In genomic region chr10:75793848-75794247, GRCh38 we compare ENCODE assay signal across 29 cellular contexts.
"Had no signal": no experiment of that assay in that cellular context is flagged by ENCODE, and none has a peak within 500 bp of the region (broad histone marks: within the 10 kb centered on the region; RNA-seq: fewer than 3 reads in every experiment).

No MANE protein-coding gene starts in this region.

- H2AFZ ChIP-seq: hepatocyte had no signal

- H3K4me2 ChIP-seq: hepatocyte had no signal

- H3K4me3 Mint-ChIP-seq: dendritic cell treated with granulocyte-macrophage colony-stimulating factor and Interleukin-4, amounts not matched to agents 40 ng/mL and 50 ng/mL, for 4 days; effector memory CD8-positive, alpha-beta T cell; endodermal cell; immature natural killer cell; mesothelial cell of epicardium; naive B cell had no signal

- H3K27ac ChIP-seq: colonic mucosa, epithelial cell of prostate, esophagus squamous epithelium, gastroesophageal sphincter, heart left ventricle, hepatocyte, left lung, lower lobe of right lung had no signal

- H3K36me3 Mint-ChIP-seq: immature natural killer cell, naive B cell had no signal

- ATAC-seq: effector memory CD8-positive, alpha-beta T cell; esophagus mucosa; gastroesophageal sphincter; heart left ventricle; left colon; left lung; left ventricle myocardium superior; lower lobe of right lung; mucosa of descending colon had no signal

- H3K4me1 Mint-ChIP-seq: endodermal cell, immature natural killer cell, mesothelial cell of epicardium, naive B cell had no signal

- H3K27me3 ChIP-seq: colonic mucosa, esophagus squamous epithelium, gastroesophageal sphincter, heart left ventricle, hepatocyte, left lung had no signal

- H3K27me3 Mint-ChIP-seq: dendritic cell treated with granulocyte-macrophage colony-stimulating factor and Interleukin-4, amounts not matched to agents 40 ng/mL and 50 ng/mL, for 4 days; effector memory CD8-positive, alpha-beta T cell had no signal

- H3K9me3 ChIP-seq: colonic mucosa, mucosa of descending colon had no signal

- DNase-seq: colonic mucosa; cortex of kidney; effector CD8-positive, alpha-beta T cell; effector memory CD8-positive, alpha-beta T cell; endodermal cell; erythroblast; esophagus squamous epithelium; foreskin fibroblast; foreskin melanocyte; heart left ventricle; hypothalamus; immature natural killer cell; islet precursor cell; kidney; kidney glomerular epithelial cell; left colon; left lung; left ventricle myocardium superior; lower lobe of right lung; mesenchymal stem cell; mucosa of descending colon; naive B cell had no signal

- FAIRE-seq: endometrium, kidney had no signal

- H3K4me3 ChIP-seq: colonic mucosa, esophagus squamous epithelium, gastroesophageal sphincter, heart left ventricle, hepatocyte, left lung, lower lobe of right lung, mucosa of descending colon had no signal

- H3K4me1 ChIP-seq: colonic mucosa had no signal

- H3K79me2 ChIP-seq: hepatocyte had no signal

- H3K9me3 Mint-ChIP-seq: effector memory CD8-positive, alpha-beta T cell had no signal

- H3K36me3 ChIP-seq: colonic mucosa, esophagus squamous epithelium, gastroesophageal sphincter, heart left ventricle, left lung, lower lobe of right lung had no signal

- H3K27ac Mint-ChIP-seq: dendritic cell treated with granulocyte-macrophage colony-stimulating factor and Interleukin-4, amounts not matched to agents 40 ng/mL and 50 ng/mL, for 4 days; effector memory CD8-positive, alpha-beta T cell; endodermal cell; immature natural killer cell; mesothelial cell of epicardium; naive B cell had no signal
